ENCODE assay signal across 16 cellular contexts in the genomic region with DNA sequence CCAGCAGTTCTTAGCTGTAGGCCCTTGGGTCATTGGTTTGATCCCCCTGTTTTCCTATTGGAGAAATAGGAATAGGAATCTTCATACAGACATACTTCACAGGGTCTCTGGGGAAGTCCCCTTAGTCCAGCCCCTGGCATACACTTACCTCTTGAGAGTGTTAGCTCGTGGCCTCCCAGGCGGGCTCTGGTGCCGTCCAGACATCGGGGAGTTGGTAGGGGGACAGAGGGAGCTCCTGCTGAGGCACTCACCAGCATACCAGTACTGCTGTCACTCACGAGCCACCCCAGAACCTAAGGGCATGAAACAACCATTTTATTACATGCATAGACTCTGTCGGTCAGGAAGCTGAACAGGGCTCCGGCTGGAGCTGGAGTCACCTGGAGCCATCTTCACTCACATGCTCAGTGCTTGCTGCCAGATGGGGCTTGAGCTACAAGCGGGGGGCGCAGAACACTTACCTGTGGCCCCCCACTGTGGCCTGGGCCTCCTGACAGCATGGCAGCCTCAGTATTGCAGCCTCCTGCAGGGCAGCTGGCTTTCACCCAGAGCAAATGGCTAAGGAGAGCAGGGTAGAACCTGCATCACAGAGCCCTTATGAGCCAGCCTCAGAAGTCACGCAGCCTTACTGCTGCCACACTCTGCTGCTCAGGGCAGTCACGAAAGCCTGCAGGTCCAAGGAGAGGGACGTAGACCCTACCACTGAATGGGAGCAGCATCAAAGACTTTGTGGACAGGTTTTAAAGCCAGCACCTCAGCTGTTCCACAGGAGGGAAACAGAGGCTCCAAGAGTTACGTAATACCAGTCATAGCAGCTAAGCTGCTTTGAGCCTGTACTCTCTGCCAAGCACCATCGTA. TPM values are rescaled to one million over a fixed set of nuclear protein-coding genes. Genes with fewer than 3 reads are reported as not detected.
DNase-seq lines count a peak whose midpoint lies in the region; ATAC-seq, FAIRE-seq and TF ChIP-seq lines count a peak whose summit lies in the region.
"Had no signal": no experiment of that assay in that cellular context is flagged by ENCODE, and none has a peak within 500 bp of the region (broad histone marks: within the 10 kb centered on the region; RNA-seq: fewer than 3 reads in every experiment).

No MANE protein-coding gene starts in this region.

- no peaks in the 10 kb centered on the region for H3K36me3 Mint-ChIP-seq in T-helper 2 cell treated with Interferon-gamma antibody and Interleukin-4, amounts not matched to agents 5 μg/mL and 100 μg/mL, for 36 hours (ENCODE audit: low read depth)

- SMC1A ChIA-PET in GM12878 (lab: Charles Lee; ENCODE audit: uncharacterized antibody, unreplicated experiment): interaction anchor here (1.1 to 28.2 kb wide), 7 partner anchors 17 to 181 kb away, joined by 3 to 812 read pairs (median 6); no protein-coding TSS in a partner anchor

- H3K79me2 ChIP-seq in GM12878 (ENCODE audit: control insufficient read depth, insufficient read depth, low read length): no peaks in the 10 kb centered on the region
- no peaks in the 10 kb centered on the region for H3K79me2 ChIP-seq in HepG2 (ENCODE audit: insufficient read depth, low read length)

- no peaks in the 10 kb centered on the region for H4K20me1 ChIP-seq in GM12878 (ENCODE audit: control insufficient read depth, insufficient read depth)
- no peaks in the 10 kb centered on the region for H4K20me1 ChIP-seq in HepG2 (ENCODE audit: insufficient read depth, low read length)

- no peak for FAIRE-seq in GM12878 (lab: Jason Lieb, UNC)
- FAIRE-seq in HepG2 (lab: Jason Lieb, UNC): no peak

- H3K27ac Mint-ChIP-seq in T-helper 2 cell treated with Interferon-gamma antibody and Interleukin-4, amounts not matched to agents 5 μg/mL and 100 μg/mL, for 36 hours: no peak overlapping the region
- H3K27ac Mint-ChIP-seq: activated naive CD8-positive, alpha-beta T cell treated with anti-CD3 and anti-CD28 coated beads, Interleukin-2, amount 50 U/mL, for 24 hours; T-cell had no signal

- no peak overlapping the region for H3K4me2 ChIP-seq in GM12878 (ENCODE audit: control insufficient read depth, insufficient read depth)
- H3K4me2 ChIP-seq in HepG2 (ENCODE audit: low read depth, low read length): no peak overlapping the region

- H3K9me3 ChIP-seq in GM12878 (replicated peaks; ENCODE audit: control insufficient read depth, insufficient read depth, low read length) (no peaks in the 10 kb centered on the region), HepG2 (ENCODE audit: low read length) (no peaks in the 10 kb centered on the region), tibial artery (no peaks in the 10 kb centered on the region)
- H3K9me3 ChIP-seq: HAP-1 had no signal

- TF ChIP-seq CTCF in GM12878 (IDR thresholded peaks at IDR 0.05 in 2 of 3, conservative IDR thresholded peaks at IDR 0.05 in 1 of 3; ENCODE audit: control insufficient read depth in 2 of 3, extremely low read depth in 1 of 3, insufficient read depth in 1 of 3, low read depth in 3 of 3, low read length in 3 of 3) (no peak), HepG2 (CRISPR knock-in tag; IDR thresholded peaks at IDR 0.05) (no peak), tibial artery (IDR thresholded peaks at IDR 0.05) (no peak)

- no TSS peak for BruUV-seq in GM12878 (replicated peaks; lab: Mats Ljungman, UMichigan)
- no TSS peak for BruUV-seq in HepG2 (replicated peaks; lab: Mats Ljungman, UMichigan)

- H3K4me1 Mint-ChIP-seq in T-helper 2 cell treated with Interferon-gamma antibody and Interleukin-4, amounts not matched to agents 5 μg/mL and 100 μg/mL, for 36 hours (ENCODE audit: low read depth): no peaks in the 10 kb centered on the region
- H3K4me1 Mint-ChIP-seq: central memory CD8-positive, alpha-beta T cell had no signal

- ATAC-seq in GM12878 (no peak), HepG2 (no peak), HG02763 (IDR thresholded peaks at IDR 0.05; ENCODE audit: unreplicated experiment) (no peak)
- ATAC-seq: T-cell had no signal

- no peaks in the 10 kb centered on the region for H3K36me3 ChIP-seq in GM12878 (ENCODE audit: control insufficient read depth in 2 of 2, insufficient read depth in 2 of 2, low read length in 1 of 2)
- H3K36me3 ChIP-seq in HepG2 (replicated peaks in 1 of 2; ENCODE audit: control insufficient read depth in 1 of 2, insufficient read depth in 2 of 2, low read length in 2 of 2): no peaks in the 10 kb centered on the region
- H3K36me3 ChIP-seq in tibial artery: peaks cover 0 to 8% (median 0%) of the 10 kb centered on the region in 3 donors
- H3K36me3 ChIP-seq: HAP-1 had no signal

- DNase-seq in activated gamma-delta T cell treated with Interleukin-2 at 50 U/mL for 16 hours (peak; percentile 0), activated gamma-delta T cell (lab: John Stamatoyannopoulos, UW) (no peak), GM12878 (ENCODE audit: low read depth, low spot score) (no peak), HepG2 (ENCODE audit: low spot score) (no peak), tibial artery (peak in 1 of 2 donors; percentile 53), LoVo (ENCODE audit: low spot score) (no peak)
- DNase-seq in T-helper 2 cell treated with Interferon-gamma antibody and Interleukin-4, amounts not matched to agents 5 μg/mL and 100 μg/mL, for 36 hours (ENCODE audit: low spot score): no peak
- DNase-seq: ACHN; activated CD4-positive, CD25-positive, alpha-beta regulatory T cell; activated CD8-positive, alpha-beta memory T cell treated with anti-CD3 and anti-CD28 coated beads, Interleukin-2, amount 50 U/mL, for 48 hours; activated naive CD8-positive, alpha-beta T cell treated with anti-CD3 and anti-CD28 coated beads, Interleukin-2, amount 50 U/mL, for 24 hours had no signal

- H2AFZ ChIP-seq in GM12878 (ENCODE audit: control insufficient read depth, low read depth, low read length) (no peak overlapping the region), HepG2 (ENCODE audit: low read length) (no peak overlapping the region)

- peaks cover 33% of the 10 kb centered on the region for H3K4me1 ChIP-seq in GM12878 (ENCODE audit: control insufficient read depth, insufficient read depth, low read length)
- H3K4me1 ChIP-seq in HepG2 (ENCODE audit: insufficient read depth, low read length): peaks cover 14% of the 10 kb centered on the region
- peaks cover 2 to 46% (median 37%) of the 10 kb centered on the region in 4 donors for H3K4me1 ChIP-seq in tibial artery
- H3K4me1 ChIP-seq: HAP-1 had no signal

- CTCF ChIA-PET in GM12878 (lab: Yijun Ruan, JAX) (interaction anchor here (0.7 to 11.2 kb wide), 6 partner anchors 13 to 215 kb away, joined by 3 to 174 read pairs (median 6); no protein-coding TSS in a partner anchor), HepG2 (lab: Yijun Ruan, JAX; ENCODE audit: low intra/inter-chr PET ratio, low total read pairs) (no interaction called here)

- no peak overlapping the region for H3K4me3 ChIP-seq in GM12878
- H3K4me3 ChIP-seq in HepG2 (replicated peaks in 1 of 3; ENCODE audit: insufficient read depth in 1 of 3, low read depth in 2 of 3, low read length in 3 of 3): no peak overlapping the region
- H3K4me3 ChIP-seq in tibial artery: no peak overlapping the region
- H3K4me3 ChIP-seq: HAP-1, skin epidermis had no signal

- 77% methylated on average over 14 of the region's 14 CpGs for WGBS in GM12878 (ENCODE audit: insufficient coverage, insufficient replicate concordance, low lambda C conversion rate, missing lambda C conversion rate)
- 94% methylated on average over 6 of the region's 14 CpGs for WGBS in HepG2 (ENCODE audit: low lambda C conversion rate)

- H3K27ac ChIP-seq in GM12878 (ENCODE audit: control insufficient read depth, insufficient read depth): no peak overlapping the region
- no peak overlapping the region for H3K27ac ChIP-seq in HepG2 (ENCODE audit: extremely low read length, insufficient read depth, low read length)
- peak overlapping the region; percentile 9 to 33 for H3K27ac ChIP-seq in tibial artery
- H3K27ac ChIP-seq: skin epidermis had no signal

- in situ Hi-C loops in GM12878 (cut with MboI) (no loop called here), HepG2 (cut with HindIII; ENCODE audit: extremely low pct_ligation_motif_present, low pct_unique_long_range_greater_than_20kb) (no loop called here)

- intact Hi-C loops in GM12878 (cut with micrococcal nuclease; ENCODE audit: unreplicated experiment) (no loop called here), HepG2 (cut with micrococcal nuclease; ENCODE audit: unreplicated experiment) (no loop called here), tibial artery (cut with DNase I; ENCODE audit: low total_unique reads) (no loop called here)

- TF ChIP-seq POLR2A in GM12878 (IDR thresholded peaks at IDR 0.05; ENCODE audit: low read depth, low read length) (no peak), HepG2 (IDR thresholded peaks at IDR 0.05; ENCODE audit: insufficient read depth in 1 of 2, low read depth in 2 of 2, low read length in 2 of 2) (no peak)

- H3K27me3 ChIP-seq in GM12878 (replicated peaks in 1 of 2; ENCODE audit: control insufficient read depth in 2 of 2, insufficient read depth in 2 of 2, low read length in 1 of 2) (no peaks in the 10 kb centered on the region), HepG2 (ENCODE audit: control insufficient read depth in 1 of 2, insufficient read depth in 2 of 2, low read length in 2 of 2) (no peaks in the 10 kb centered on the region), tibial artery (no peaks in the 10 kb centered on the region)

- H3K9me3 Mint-ChIP-seq in T-helper 2 cell treated with Interferon-gamma antibody and Interleukin-4, amounts not matched to agents 5 μg/mL and 100 μg/mL, for 36 hours: no peaks in the 10 kb centered on the region
- H3K9me3 Mint-ChIP-seq: activated naive CD8-positive, alpha-beta T cell treated with anti-CD3 and anti-CD28 coated beads, Interleukin-2, amount 50 U/mL, for 24 hours; central memory CD8-positive, alpha-beta T cell; T-cell had no signal

- no peak for TF ChIP-seq RAD21 in GM12878 (IDR thresholded peaks at IDR 0.05; ENCODE audit: insufficient read depth, low read depth, low read length)
- no peak for TF ChIP-seq RAD21 in HepG2 (CRISPR knock-in tag; IDR thresholded peaks at IDR 0.05)

- RAD21 ChIA-PET in GM12878 (lab: Charles Lee; ENCODE audit: unreplicated experiment): interaction anchor here (1.2 to 17.4 kb wide), 5 partner anchors 12 to 194 kb away, joined by 6 to 515 read pairs (median 11); no protein-coding TSS in a partner anchor

- POLR2A ChIA-PET in GM12878 (lab: Charles Lee) (interaction anchor here (0.5 to 11.1 kb wide), 6 partner anchors 8 to 321 kb away, joined by 3 to 270 read pairs (median 6); no protein-coding TSS in a partner anchor), HepG2 (lab: Yijun Ruan, JAX) (no interaction called here)

- H3K9ac ChIP-seq in GM12878 (ENCODE audit: control insufficient read depth, insufficient read depth, low read length) (no peak overlapping the region), HepG2 (ENCODE audit: insufficient read depth, low read depth, low read length) (no peak overlapping the region)

- peaks cover 3% of the 10 kb centered on the region for H3K27me3 Mint-ChIP-seq in T-helper 2 cell treated with Interferon-gamma antibody and Interleukin-4, amounts not matched to agents 5 μg/mL and 100 μg/mL, for 36 hours (ENCODE audit: low read depth)
- H3K27me3 Mint-ChIP-seq: activated naive CD8-positive, alpha-beta T cell treated with anti-CD3 and anti-CD28 coated beads, Interleukin-2, amount 50 U/mL, for 24 hours; central memory CD8-positive, alpha-beta T cell had no signal

- no peak for TF ChIP-seq EP300 in GM12878 (IDR thresholded peaks at IDR 0.05; ENCODE audit: borderline replicate concordance in 1 of 2, control insufficient read depth in 1 of 2, low read depth in 2 of 2, low read length in 2 of 2)
- TF ChIP-seq EP300 in HepG2 (IDR thresholded peaks at IDR 0.05; ENCODE audit: low read depth in 2 of 2, low read length in 2 of 2): no peak
- no peak for TF ChIP-seq EP300 in HepG2 (CRISPR knock-in tag; IDR thresholded peaks at IDR 0.05; ENCODE audit: borderline replicate concordance)

- no peak overlapping the region for H3K4me3 Mint-ChIP-seq in T-helper 2 cell treated with Interferon-gamma antibody and Interleukin-4, amounts not matched to agents 5 μg/mL and 100 μg/mL, for 36 hours
- H3K4me3 Mint-ChIP-seq: activated naive CD8-positive, alpha-beta T cell treated with anti-CD3 and anti-CD28 coated beads, Interleukin-2, amount 50 U/mL, for 24 hours; central memory CD8-positive, alpha-beta T cell; T-cell had no signal

RNA-seq across cellular contexts. Expression of a gene that starts 58.3 kb away (rescaled TPM):
- total RNA-seq in GM12878 (2013; cell fraction: nucleolus; rRNA removed): 16.3 and 18.6 TPM in 2 replicates
- 0.71 and 1.1 TPM in 2 replicates for total RNA-seq in GM12878 (2014; rRNA removed)
- total RNA-seq in GM12878 (2014; rRNA removed; fragmentation: Illumina TruSeq; extraction: Trizol): 0.49 and 0.55 TPM in 2 replicates
- 1.6 TPM in 2 replicates for total RNA-seq in GM12878 (2021)
- polyA plus RNA-seq in GM12878 (2011; ENCODE audit: low read depth): not detected
- not detected in 2 replicates for polyA plus RNA-seq in GM12878 (2011; rRNA removed)
- 0.03 TPM in 1 of 2 replicates, not detected in the other for polyA plus RNA-seq in GM12878 (2011; cell fraction: cytosol; rRNA removed)
- polyA plus RNA-seq in GM12878 (2011; cell fraction: nucleus; rRNA removed): 0.04 TPM in 1 of 2 replicates, not detected in the other
- polyA plus RNA-seq in GM12878 (2012): 0.04 and 0.14 TPM in 2 replicates
- 1.2 and 2.6 TPM in 2 replicates for polyA plus RNA-seq in GM12878 (2014; fragmentation: Illumina TruSeq; extraction: Trizol)
- under 1 TPM; 0.13 to 0.38 TPM for polyA plus RNA-seq in GM12878 (2014; fragmentation: Nextera tagmentation; extraction: Ambion mirVana)
- 0.75 and 0.87 TPM in 2 replicates for polyA plus RNA-seq in GM12878 (2014; rRNA removed)
- polyA plus RNA-seq in GM12878 (2016; fragmentation: Nextera tagmentation; extraction: Ambion mirVana): under 1 TPM; 0.76 to 0.82 TPM
- polyA minus RNA-seq in GM12878 (2011; rRNA and poly(A)+ RNA removed): not detected in 2 replicates
- polyA minus RNA-seq in GM12878 (2011; cell fraction: cytosol; rRNA and poly(A)+ RNA removed): not detected in 2 replicates
- not detected in 2 replicates for polyA minus RNA-seq in GM12878 (2011; cell fraction: nucleus; rRNA and poly(A)+ RNA removed)
- total RNA-seq in HepG2 (2016; rRNA removed; fragmentation: Illumina TruSeq; extraction: Trizol): 0.35 and 0.91 TPM in 2 replicates
- total RNA-seq in HepG2 (2016; cell fraction: cytosol; rRNA removed; fragmentation: Illumina TruSeq; extraction: Trizol; ENCODE audit: low read depth): 0.09 TPM in 1 of 2 replicates, not detected in the other
- total RNA-seq in HepG2 (2016; cell fraction: insoluble cytoplasmic fraction; rRNA removed; fragmentation: Illumina TruSeq; extraction: Trizol): 0.49 and 1.4 TPM in 2 replicates
- total RNA-seq in HepG2 (2016; cell fraction: membrane; rRNA removed; fragmentation: Illumina TruSeq; extraction: Trizol): 0.55 and 0.59 TPM in 2 replicates
- total RNA-seq in HepG2 (2016; cell fraction: nucleus; rRNA removed; fragmentation: Illumina TruSeq; extraction: Trizol): 1.2 and 2.2 TPM in 2 replicates
- 21.0 and 40.2 TPM in 2 replicates for polyA plus RNA-seq in HepG2 (2011; rRNA removed)
- 14.1 and 24.9 TPM in 2 replicates for polyA plus RNA-seq in HepG2 (2011; cell fraction: cytosol; rRNA removed)
- polyA plus RNA-seq in HepG2 (2011; cell fraction: nucleus; rRNA removed): 16.8 and 26.7 TPM in 2 replicates
- 27.5 and 38.6 TPM in 2 replicates for polyA plus RNA-seq in HepG2 (2012)
- 0.19 and 0.24 TPM in 2 replicates for polyA plus RNA-seq in HepG2 (2016; cell fraction: cytosol; fragmentation: Illumina TruSeq; extraction: Trizol; ENCODE audit: low read depth)
- 0.60 and 0.63 TPM in 2 replicates for polyA plus RNA-seq in HepG2 (2016; cell fraction: insoluble cytoplasmic fraction; fragmentation: Illumina TruSeq; extraction: Trizol; ENCODE audit: low read depth)
- 0.50 and 0.89 TPM in 2 replicates for polyA plus RNA-seq in HepG2 (2016; cell fraction: membrane; fragmentation: Illumina TruSeq; extraction: Trizol; ENCODE audit: low read depth)
- 1.8 and 2.3 TPM in 2 replicates for polyA plus RNA-seq in HepG2 (2016; cell fraction: nucleus; fragmentation: Illumina TruSeq; extraction: Trizol; ENCODE audit: insufficient read depth, low read depth)
- 0.09 and 16.6 TPM in 2 replicates for polyA minus RNA-seq in HepG2 (2011; rRNA and poly(A)+ RNA removed; ENCODE audit: low replicate concordance)
- polyA minus RNA-seq in HepG2 (2011; cell fraction: cytosol; rRNA and poly(A)+ RNA removed): 7.1 and 18.4 TPM in 2 replicates
- polyA minus RNA-seq in HepG2 (2011; cell fraction: nucleus; rRNA and poly(A)+ RNA removed): 7.3 and 9.9 TPM in 2 replicates

Comparison
In these comparisons a context has a peak if more than half of its experiments do, and no peak if none do; other contexts are left out.
1. H3K27ac ChIP-seq: peak in tibial artery (2 of 2); none in GM12878 (single experiment) and HepG2 (single experiment).